Comparison of ENCODE assay signal across 9 cellular contexts in genomic region chr10:11036424-11037011, GRCh38. TPM values are rescaled to one million over a fixed set of nuclear protein-coding genes. Genes with fewer than 3 reads are reported as not detected.
A peak's percentile ranks its signal among the peaks of the same experiment; 100 is the strongest.
DNase-seq lines count a peak whose midpoint lies in the region; ATAC-seq and TF ChIP-seq lines count a peak whose summit lies in the region.
"Had no signal": no experiment of that assay in that cellular context is flagged by ENCODE, and none has a peak within 500 bp of the region (broad histone marks: within the 10 kb centered on the region; RNA-seq: fewer than 3 reads in every experiment).

No MANE protein-coding gene starts in this region.

- H3K4me1 ChIP-seq in esophagus muscularis mucosa (peaks cover 34 to 50% (median 45%) of the 10 kb centered on the region in 4 donors), ovary (ENCODE audit: insufficient read depth) (peaks cover 3% of the 10 kb centered on the region)
- H3K4me1 ChIP-seq in CD8-positive, alpha-beta memory T cell (ENCODE audit: insufficient read depth, low read length), result no peaks in the 10 kb centered on the region

- TF ChIP-seq CTCF in GM10248 (IDR thresholded peaks at IDR 0.05; ENCODE audit: control extremely low read depth, extremely low read depth, low read depth, missing control alignments) (peak; percentile 19), esophagus muscularis mucosa (IDR thresholded peaks at IDR 0.05) (peak; percentile 58 to 67 (median 63)), ovary (IDR thresholded peaks at IDR 0.05) (peak in 2 of 3 donors; percentile 41 to 46)

- no peak overlapping the region for H3K4me3 Mint-ChIP-seq in CD8-positive, alpha-beta memory T cell
- H3K4me3 Mint-ChIP-seq in T-helper 17 cell, result no peak overlapping the region

- no peaks in the 10 kb centered on the region for H3K36me3 Mint-ChIP-seq in CD8-positive, alpha-beta memory T cell
- no peaks in the 10 kb centered on the region for H3K36me3 Mint-ChIP-seq in T-helper 17 cell (ENCODE audit: low read depth)

- H3K9me3 Mint-ChIP-seq in CD8-positive, alpha-beta memory T cell, result no peaks in the 10 kb centered on the region

- H3K27me3 ChIP-seq in esophagus muscularis mucosa (no peaks in the 10 kb centered on the region), ovary (no peaks in the 10 kb centered on the region)
- no peaks in the 10 kb centered on the region for H3K27me3 ChIP-seq in CD8-positive, alpha-beta memory T cell (ENCODE audit: insufficient read depth, low read length, poor library complexity, severe bottlenecking)

- DNase-seq in GM10248 (ENCODE audit: extremely low spot score) (no peak), NCI-H69 (lab: John Stamatoyannopoulos, UW) (peak; percentile 0), esophagus muscularis mucosa (ENCODE audit: extremely low spot score) (no peak), ovary (peak in 2 of 5 donors; percentile 41 to 64), T-helper 17 cell (no peak), Ammon's horn (ENCODE audit: low spot score) (no peak)
- DNase-seq in CD8-positive, alpha-beta memory T cell, result no peak

- H3K27ac Mint-ChIP-seq in CD8-positive, alpha-beta memory T cell, result no peak overlapping the region
- H3K27ac Mint-ChIP-seq in T-helper 17 cell, result no peak overlapping the region

- ATAC-seq in T-helper 17 cell (no peak), GM21447 (IDR thresholded peaks at IDR 0.05; ENCODE audit: unreplicated experiment) (no peak)

- intact Hi-C loops in esophagus muscularis mucosa (cut with DNase I) (no loop called here), ovary (cut with DNase I) (no loop called here)

- no peaks in the 10 kb centered on the region for H3K9me3 ChIP-seq in esophagus muscularis mucosa
- no peaks in the 10 kb centered on the region for H3K9me3 ChIP-seq in ovary
- H3K9me3 ChIP-seq in CD8-positive, alpha-beta memory T cell (ENCODE audit: low read length), result no peaks in the 10 kb centered on the region
- no peaks in the 10 kb centered on the region for H3K9me3 ChIP-seq in T-helper 17 cell (ENCODE audit: control insufficient read depth, low read length, poor library complexity, severe bottlenecking)

- H3K4me1 Mint-ChIP-seq in CD8-positive, alpha-beta memory T cell, result no peaks in the 10 kb centered on the region
- peaks cover 4% of the 10 kb centered on the region for H3K4me1 Mint-ChIP-seq in T-helper 17 cell

- 79% methylated on average over 5 of the region's 5 CpGs for WGBS in esophagus muscularis mucosa
- WGBS in ovary, 3 donors, result 81 to 87% (median 83%) methylated on average over 5 of the region's 5 CpGs

- TF ChIP-seq EP300 in esophagus muscularis mucosa (IDR thresholded peaks at IDR 0.05), result no peak
- no peak for TF ChIP-seq EP300 in ovary (IDR thresholded peaks at IDR 0.05)

- H3K27ac ChIP-seq in esophagus muscularis mucosa (replicated peaks in 1 of 4) (no peak overlapping the region), ovary (no peak overlapping the region)
- no peak overlapping the region for H3K27ac ChIP-seq in CD8-positive, alpha-beta memory T cell (ENCODE audit: low read depth, low read length)

- H3K36me3 ChIP-seq in esophagus muscularis mucosa (no peaks in the 10 kb centered on the region), ovary (no peaks in the 10 kb centered on the region)
- H3K36me3 ChIP-seq in CD8-positive, alpha-beta memory T cell (ENCODE audit: insufficient read depth, low read length), result no peaks in the 10 kb centered on the region

- POLR2A ChIA-PET in GM10248 (lab: Yijun Ruan, JAX), result no interaction called here
- POLR2A ChIA-PET in CD8-positive, alpha-beta memory T cell (lab: Charles Lee), result no interaction called here

- H3K27me3 Mint-ChIP-seq in CD8-positive, alpha-beta memory T cell, result peaks cover 3 to 45% of the 10 kb centered on the region in 2 donors
- peaks cover 34% of the 10 kb centered on the region for H3K27me3 Mint-ChIP-seq in T-helper 17 cell

- no peak for TF ChIP-seq POLR2A in esophagus muscularis mucosa (IDR thresholded peaks at IDR 0.05; ENCODE audit: low read depth)
- no peak for TF ChIP-seq POLR2A in ovary (IDR thresholded peaks at IDR 0.05)

- CTCF ChIA-PET in GM10248 (lab: Yijun Ruan, JAX), result interaction anchor here (1.0 to 1.7 kb wide), 10 partner anchors 8 to 1694 kb away, joined by 3 to 5 read pairs (median 4); no protein-coding TSS in a partner anchor
- CTCF ChIA-PET in CD8-positive, alpha-beta memory T cell (lab: Charles Lee), result interaction anchor here (1.3 kb wide), 1 partner anchor 12 kb away, joined by 3 read pairs; no protein-coding TSS in a partner anchor

- H3K4me3 ChIP-seq in esophagus muscularis mucosa (no peak overlapping the region), ovary (no peak overlapping the region)
- H3K4me3 ChIP-seq in CD8-positive, alpha-beta memory T cell (ENCODE audit: low read length), result no peak overlapping the region
- H3K4me3 ChIP-seq: skin epidermis had no signal

RNA-seq across cellular contexts. Expression of gene CELF2, which starts 18.8 kb away (rescaled TPM):
- total RNA-seq in esophagus muscularis mucosa, result 100 to 1,000 TPM in 3 of 4 donors, 10 to 100 TPM in 1; 81.8 to 128 (median 104) TPM
- 100 to 1,000 TPM in 1 of 7 donors, 10 to 100 TPM in 6; 50.7 to 107 (median 71.2) TPM for total RNA-seq in ovary
- polyA plus RNA-seq in ovary, result 10 to 100 TPM; 38.8 to 45.7 TPM
- 100 to 1,000 TPM; 154 to 155 TPM for total RNA-seq in CD8-positive, alpha-beta memory T cell
- polyA plus RNA-seq in CD8-positive, alpha-beta memory T cell, result 166 TPM
- total RNA-seq in T-helper 17 cell, result 100 to 1,000 TPM; 201 to 202 TPM
